In the genomic region with DNA sequence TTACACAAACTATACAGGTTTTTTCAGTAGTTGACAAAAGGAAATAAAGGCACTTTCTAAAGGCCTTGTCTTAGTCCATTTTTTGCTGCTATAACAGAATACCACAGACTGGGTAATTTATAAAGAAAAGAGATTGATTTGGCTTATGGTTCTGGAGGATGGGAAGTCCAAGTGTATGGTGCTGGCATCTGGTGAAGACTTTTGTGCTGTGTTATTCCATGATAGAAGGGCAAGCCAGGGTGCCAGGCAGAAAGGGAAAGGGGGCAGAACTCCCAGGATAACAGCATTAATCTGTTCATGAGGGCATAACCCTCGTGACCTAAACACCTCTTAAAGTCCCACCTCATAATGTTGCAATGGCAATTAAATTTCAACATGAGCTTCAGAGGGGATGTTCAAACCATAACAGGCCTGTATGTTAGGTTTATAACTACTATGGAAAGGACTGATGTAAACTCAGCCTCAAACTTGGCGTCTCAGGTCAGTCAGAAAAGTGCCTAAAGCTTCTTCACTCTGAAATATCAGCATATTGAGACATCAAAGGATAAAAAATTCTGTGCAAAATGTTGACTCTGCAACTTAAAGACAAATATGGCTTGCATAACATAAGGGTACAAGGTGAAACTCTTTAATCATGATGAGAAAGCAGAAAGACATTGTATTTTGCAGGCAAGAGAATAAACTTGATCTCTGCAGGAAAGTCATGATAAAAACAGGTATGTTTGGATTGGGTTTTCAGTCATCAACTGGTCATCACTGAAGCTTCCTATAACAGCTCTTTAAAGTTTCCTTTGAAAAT, we compare ENCODE assay signal across 22 cellular contexts.
"Had no signal": no experiment of that assay in that cellular context is flagged by ENCODE, and none has a peak within 500 bp of the region (broad histone marks: within the 10 kb centered on the region; RNA-seq: fewer than 3 reads in every experiment).

No MANE protein-coding gene starts in this region.

- DNase-seq: activated CD4-positive, alpha-beta T cell treated with anti-CD3 and anti-CD28 coated beads for 36 hours; activated CD4-positive, alpha-beta T cell treated with anti-CD3 and anti-CD28 coated beads, Interleukin-2, amount 50 U/mL, for 1 hour; activated CD8-positive, alpha-beta memory T cell treated with anti-CD3 and anti-CD28 coated beads, Interleukin-2, amount 50 U/mL, for 4 hours; activated CD8-positive, alpha-beta T cell treated with anti-CD3 and anti-CD28 coated beads for 36 hours; activated gamma-delta T cell treated with Interleukin-2 at 50 U/mL for 16 hours; activated T-cell treated with anti-CD3 and anti-CD28 coated beads, Interleukin-2, amount 50 U/mL, for 72 hours; Karpas-422; NCI-H1048; NCI-H146; NCI-H187 treated with DMSO at 0.1 percent for 48 hours; NCI-H2081 treated with DMSO at 0.1 percent for 48 hours; NCI-H446; NCI-H524; SK-N-SH; T-helper 1 cell; WERI-Rb-1 had no signal

- H3K4me1 Mint-ChIP-seq: activated CD4-positive, alpha-beta T cell treated with anti-CD3 and anti-CD28 coated beads for 36 hours; activated naive CD4-positive, alpha-beta T cell treated with anti-CD3 and anti-CD28 coated beads, Interleukin-2, amount 50 U/mL, for 24 hours had no signal

- H3K27ac ChIP-seq: ascending aorta, cardiac muscle cell, WERI-Rb-1 had no signal

- H3K27me3 Mint-ChIP-seq: activated CD4-positive, alpha-beta T cell treated with anti-CD3 and anti-CD28 coated beads for 36 hours; activated CD8-positive, alpha-beta T cell treated with anti-CD3 and anti-CD28 coated beads for 36 hours; activated naive CD4-positive, alpha-beta T cell treated with anti-CD3 and anti-CD28 coated beads, Interleukin-2, amount 50 U/mL, for 24 hours; brain had no signal

- H3K4me3 ChIP-seq: ascending aorta, cardiac muscle cell, K562 had no signal

- ATAC-seq: activated CD4-positive, alpha-beta T cell treated with anti-CD3 and anti-CD28 coated beads for 36 hours; activated CD8-positive, alpha-beta T cell treated with anti-CD3 and anti-CD28 coated beads for 36 hours; activated T-cell treated with anti-CD3 and anti-CD28 coated beads, Interleukin-2, amount 50 U/mL, for 72 hours had no signal

- H3K9me3 ChIP-seq: ascending aorta, SK-N-SH had no signal

- H3K4me2 ChIP-seq: SK-N-SH had no signal

- H3K36me3 Mint-ChIP-seq: activated naive CD4-positive, alpha-beta T cell treated with anti-CD3 and anti-CD28 coated beads, Interleukin-2, amount 50 U/mL, for 24 hours had no signal

- H3K36me3 ChIP-seq: ascending aorta, cardiac muscle cell, WERI-Rb-1 had no signal

- H3K9me3 Mint-ChIP-seq: activated CD8-positive, alpha-beta T cell treated with anti-CD3 and anti-CD28 coated beads for 36 hours; activated naive CD4-positive, alpha-beta T cell treated with anti-CD3 and anti-CD28 coated beads, Interleukin-2, amount 50 U/mL, for 24 hours; activated T-helper 2 cell treated with anti-CD3 and anti-CD28 coated beads, Interferon-gamma antibody, Interleukin-2, Interleukin-4, amounts not matched to agents 10 μg/mL and 5 μg/mL and 100 μg/mL, durations not matched to agents 14 hours and 24 hours and 36 hours had no signal

- H3K9me2 ChIP-seq: SK-N-SH had no signal

- H3K27ac Mint-ChIP-seq: activated CD4-positive, alpha-beta T cell treated with anti-CD3 and anti-CD28 coated beads for 36 hours; activated CD8-positive, alpha-beta T cell treated with anti-CD3 and anti-CD28 coated beads for 36 hours; activated naive CD4-positive, alpha-beta T cell treated with anti-CD3 and anti-CD28 coated beads, Interleukin-2, amount 50 U/mL, for 24 hours; activated T-cell treated with anti-CD3 and anti-CD28 coated beads, Interleukin-2, amount 50 U/mL, for 72 hours; activated T-helper 2 cell treated with anti-CD3 and anti-CD28 coated beads, Interferon-gamma antibody, Interleukin-2, Interleukin-4, amounts not matched to agents 10 μg/mL and 5 μg/mL and 100 μg/mL, durations not matched to agents 14 hours and 24 hours and 36 hours had no signal

- H3K9ac ChIP-seq: SK-N-SH had no signal

- H3K27me3 ChIP-seq: ascending aorta, cardiac muscle cell had no signal

- H3K4me3 Mint-ChIP-seq: activated CD4-positive, alpha-beta T cell treated with anti-CD3 and anti-CD28 coated beads for 36 hours; activated CD8-positive, alpha-beta T cell treated with anti-CD3 and anti-CD28 coated beads for 36 hours; activated naive CD4-positive, alpha-beta T cell treated with anti-CD3 and anti-CD28 coated beads, Interleukin-2, amount 50 U/mL, for 24 hours; activated T-cell treated with anti-CD3 and anti-CD28 coated beads, Interleukin-2, amount 50 U/mL, for 72 hours; brain had no signal
